In genomic region chr2:54015809-54016703, GRCh38 we compare ENCODE assay signal across 9 cellular contexts. TPM values are rescaled to one million over a fixed set of nuclear protein-coding genes. Genes with fewer than 3 reads are reported as not detected.
A peak's percentile ranks its signal among the peaks of the same experiment; 100 is the strongest.
DNase-seq lines count a peak whose midpoint lies in the region; ATAC-seq and TF ChIP-seq lines count a peak whose summit lies in the region.
"Had no signal": no experiment of that assay in that cellular context is flagged by ENCODE, and none has a peak within 500 bp of the region (broad histone marks: within the 10 kb centered on the region; RNA-seq: fewer than 3 reads in every experiment).

No MANE protein-coding gene starts in this region.

- WGBS in sigmoid colon, 2 donors = 61 to 65% methylated on average over 1 of the region's 1 CpG

- TF ChIP-seq POLR2A in sigmoid colon (IDR thresholded peaks at IDR 0.05) = no peak

- TF ChIP-seq CTCF in Panc1 (IDR thresholded peaks at IDR 0.05) (no peak), sigmoid colon (IDR thresholded peaks at IDR 0.05) (no peak)

- peaks cover 6% of the 10 kb centered on the region; the same call in 1 of the 2 replicates for H3K9me3 ChIP-seq in Panc1 (ENCODE audit: control insufficient read depth, insufficient read depth, low read depth, low read length)
- H3K9me3 ChIP-seq in sigmoid colon = peaks cover 0 to 3% (median 0%) of the 10 kb centered on the region in 4 donors

- H3K36me3 ChIP-seq in Panc1 (ENCODE audit: control insufficient read depth, insufficient read depth, low read length) (no peaks in the 10 kb centered on the region), sigmoid colon (no peaks in the 10 kb centered on the region)

- CTCF ChIA-PET in Panc1 (lab: Charles Lee) = no interaction called here

- ATAC-seq in Panc1 = peak; percentile 73
- ATAC-seq in HG03469 (IDR thresholded peaks at IDR 0.05; ENCODE audit: unreplicated experiment) = no peak
- no peak for ATAC-seq in HG03196 (IDR thresholded peaks at IDR 0.05; ENCODE audit: unreplicated experiment)

- H3K27me3 ChIP-seq in Panc1 (ENCODE audit: control insufficient read depth, insufficient read depth, low read length) (no peaks in the 10 kb centered on the region), sigmoid colon (no peaks in the 10 kb centered on the region)

- BruUV-seq in Panc1 (replicated peaks; lab: Mats Ljungman, UMichigan) = no TSS peak

- H3K4me1 ChIP-seq in Panc1 (ENCODE audit: control insufficient read depth, insufficient read depth, low read length) = no peaks in the 10 kb centered on the region
- peaks cover 0 to 56% (median 46%) of the 10 kb centered on the region in 4 donors for H3K4me1 ChIP-seq in sigmoid colon

- DNase-seq in DMS79 (lab: John Stamatoyannopoulos, UW) (peak; percentile 21), Panc1 (ENCODE audit: low read depth, low spot score) (peak; percentile 64), fibroblast of the conjunctiva (ENCODE audit: low read depth) (peak; percentile 45), sigmoid colon (peak; percentile 71), ACHN (no peak), NOMO-1 treated with DMSO at 0.1 percent for 48 hours (lab: John Stamatoyannopoulos, UW; ENCODE audit: unreplicated experiment) (no peak)
- DNase-seq: effector CD4-positive, alpha-beta T cell had no signal

- POLR2A ChIA-PET in Panc1 (lab: Charles Lee) = interaction anchor here (1.1 kb wide), 1 partner anchor 224 kb away, joined by 3 read pairs; no protein-coding TSS in a partner anchor

- TF ChIP-seq EP300 in sigmoid colon (IDR thresholded peaks at IDR 0.05) = peak; percentile 30 to 89 (median 38)

- H3K4me3 ChIP-seq in Panc1 (ENCODE audit: low read depth in 2 of 2, low read length in 2 of 2) (no peak overlapping the region), sigmoid colon (no peak overlapping the region)

- in situ Hi-C loops in Panc1 (cut with HindIII; ENCODE audit: low pct_unique_long_range_greater_than_20kb, low sequenced_read_pairs) = no loop called here
- in situ Hi-C loops in ACHN (cut with HindIII; ENCODE audit: low pct_ligation_motif_present, low pct_unique_long_range_greater_than_20kb, low sequenced_read_pairs) = no loop called here

- intact Hi-C loops in Panc1 (cut with micrococcal nuclease; ENCODE audit: unreplicated experiment) (no loop called here), sigmoid colon (cut with DNase I) (no loop called here)

- no peak overlapping the region for H3K27ac ChIP-seq in Panc1 (ENCODE audit: low read length)
- H3K27ac ChIP-seq in sigmoid colon = peak overlapping the region; percentile 52 to 83 (median 76)

RNA-seq across cellular contexts. Expression of gene PSME4, which starts 45.3 kb away (rescaled TPM):
- total RNA-seq in Panc1 (2021; ENCODE audit: unreplicated experiment) = 63.2 TPM
- polyA plus RNA-seq in Panc1 (2012; ENCODE audit: insufficient read length) = 28.0 TPM
- 10 to 100 TPM; 47.8 to 79.8 (median 61.6) TPM for total RNA-seq in sigmoid colon
- 10 to 100 TPM; 15.0 to 29.8 (median 16.0) TPM for polyA plus RNA-seq in sigmoid colon

Comparison
In these comparisons a context has a peak if more than half of its experiments do, and no peak if none do; other contexts are left out.
1. DNase-seq: peak in DMS79 (single experiment), Panc1 (single experiment), fibroblast of the conjunctiva (single experiment) and sigmoid colon (single experiment); none in ACHN (single experiment) and NOMO-1 treated with DMSO at 0.1 percent for 48 hours (single experiment).